1 cellular context compared by ENCODE assay signal in the genomic region with DNA sequence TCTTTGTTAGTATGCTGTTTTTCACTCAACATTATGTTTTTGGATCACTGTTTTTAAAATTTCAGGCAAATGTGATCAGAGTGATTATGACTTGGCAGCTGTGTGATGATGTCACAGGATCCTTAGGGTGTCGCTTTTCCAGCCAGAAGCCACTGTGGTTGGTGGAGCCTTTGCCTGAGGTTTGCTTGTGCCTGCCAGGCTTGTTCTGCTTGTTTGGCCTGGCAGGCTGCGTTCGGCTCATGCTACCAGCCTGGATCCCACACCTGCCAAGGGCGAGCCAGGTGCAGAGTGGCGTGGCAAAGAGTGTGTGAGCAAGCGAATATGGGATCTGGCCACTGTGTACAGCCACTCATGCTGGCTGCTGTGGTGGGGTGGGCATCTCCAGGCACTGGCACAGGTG.
A peak's percentile ranks its signal among the peaks of the same experiment; 100 is the strongest.
TF ChIP-seq lines count a peak whose summit lies in the region.

No MANE protein-coding gene starts in this region.

TF ChIP-seq in HEK293, 187 proteins besides CTCF, POLR2A, EP300 and RAD21 (continued from another document):
- TF ChIP-seq, protein P1, sequence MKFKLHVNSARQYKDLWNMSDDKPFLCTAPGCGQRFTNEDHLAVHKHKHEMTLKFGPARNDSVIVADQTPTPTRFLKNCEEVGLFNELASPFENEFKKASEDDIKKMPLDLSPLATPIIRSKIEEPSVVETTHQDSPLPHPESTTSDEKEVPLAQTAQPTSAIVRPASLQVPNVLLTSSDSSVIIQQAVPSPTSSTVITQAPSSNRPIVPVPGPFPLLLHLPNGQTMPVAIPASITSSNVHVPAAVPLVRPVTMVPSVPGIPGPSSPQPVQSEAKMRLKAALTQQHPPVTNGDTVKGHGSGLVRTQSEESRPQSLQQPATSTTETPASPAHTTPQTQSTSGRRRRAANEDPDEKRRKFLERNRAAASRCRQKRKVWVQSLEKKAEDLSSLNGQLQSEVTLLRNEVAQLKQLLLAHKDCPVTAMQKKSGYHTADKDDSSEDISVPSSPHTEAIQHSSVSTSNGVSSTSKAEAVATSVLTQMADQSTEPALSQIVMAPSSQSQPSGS (tag by site-specific recombination; IDR thresholded peaks at IDR 0.05; ENCODE audit: low read depth), result peak; percentile 65; the same call in 1 of the 2 replicates
- no peak for TF ChIP-seq HOXC10 (CRISPR knock-in tag; IDR thresholded peaks at IDR 0.05)
